In the genomic region with DNA sequence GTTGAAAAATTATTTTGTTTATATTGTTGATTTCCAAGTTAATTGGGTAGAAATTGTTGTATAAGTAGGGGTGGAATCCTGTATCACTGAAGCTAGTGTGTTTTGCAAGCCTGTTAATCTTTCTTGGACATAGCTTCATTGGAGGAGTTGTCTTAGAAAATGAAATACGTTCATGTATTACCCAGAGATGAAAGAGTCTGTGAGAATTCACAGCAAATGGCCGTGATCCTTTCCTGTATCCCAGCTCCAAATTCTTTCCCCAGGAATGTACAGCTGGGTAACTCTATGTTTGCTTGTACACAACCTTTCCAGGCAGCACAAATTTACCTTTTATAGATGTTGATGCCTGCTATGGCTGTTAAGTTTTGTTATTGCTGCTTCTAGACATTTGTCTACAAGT, we compare ENCODE assay signal across 2 cellular contexts.
TF ChIP-seq lines count a peak whose summit lies in the region.

No MANE protein-coding gene starts in this region.

TF ChIP-seq in A549, 52 proteins besides CTCF, POLR2A, EP300 and RAD21:
- TF ChIP-seq HMGXB4 (CRISPR knock-in tag; IDR thresholded peaks at IDR 0.05; ENCODE audit: borderline replicate concordance), result no peak
- TF ChIP-seq SREBF2 (IDR thresholded peaks at IDR 0.05), result no peak
- TF ChIP-seq ZNF302 (CRISPR knock-in tag; IDR thresholded peaks at IDR 0.05), result no peak
- no peak for TF ChIP-seq NPAS2 (CRISPR knock-in tag; IDR thresholded peaks at IDR 0.05; ENCODE audit: borderline replicate concordance)
- no peak for TF ChIP-seq BHLHE40 (IDR thresholded peaks at IDR 0.05; ENCODE audit: low read depth, low read length)
- no peak for TF ChIP-seq BCL3 (IDR thresholded peaks at IDR 0.05)
- no peak for TF ChIP-seq HOXB13 (CRISPR knock-in tag; IDR thresholded peaks at IDR 0.05; ENCODE audit: low read depth)
- TF ChIP-seq KDM5A (IDR thresholded peaks at IDR 0.05), result no peak

TF ChIP-seq in HCT116, 20 proteins besides CTCF, POLR2A, EP300 and RAD21:
- no peak for TF ChIP-seq SRF (IDR thresholded peaks at IDR 0.05; ENCODE audit: low read depth)
- no peak for TF ChIP-seq ZNF274 (IDR thresholded peaks at IDR 0.05; ENCODE audit: low read depth, low read length)
- TF ChIP-seq SP1 (IDR thresholded peaks at IDR 0.05; ENCODE audit: low read depth), result no peak
- no peak for TF ChIP-seq POLR2AphosphoS5 (IDR thresholded peaks at IDR 0.05; ENCODE audit: low read depth, low read length)
- no peak for TF ChIP-seq ATF3 (IDR thresholded peaks at IDR 0.05)
- no peak for TF ChIP-seq CEBPB (IDR thresholded peaks at IDR 0.05; ENCODE audit: low read depth)
- TF ChIP-seq SIN3A (IDR thresholded peaks at IDR 0.05; ENCODE audit: low read depth), result no peak
- TF ChIP-seq FOSL1 (IDR thresholded peaks at IDR 0.05; ENCODE audit: low read depth), result no peak
- TF ChIP-seq ZFX (IDR thresholded peaks at IDR 0.05), result no peak
- TF ChIP-seq ELF1 (IDR thresholded peaks at IDR 0.05; ENCODE audit: borderline replicate concordance, low read depth), result no peak
- no peak for TF ChIP-seq JUND (IDR thresholded peaks at IDR 0.05)
- no peak for TF ChIP-seq REST (IDR thresholded peaks at IDR 0.05; ENCODE audit: low read depth)
- TF ChIP-seq EGR1 (IDR thresholded peaks at IDR 0.05; ENCODE audit: low read depth), result no peak
- TF ChIP-seq YY1 (IDR thresholded peaks at IDR 0.05; ENCODE audit: extremely low read depth, insufficient replicate concordance, low read depth, low read length), result no peak
- TF ChIP-seq, protein P1, sequence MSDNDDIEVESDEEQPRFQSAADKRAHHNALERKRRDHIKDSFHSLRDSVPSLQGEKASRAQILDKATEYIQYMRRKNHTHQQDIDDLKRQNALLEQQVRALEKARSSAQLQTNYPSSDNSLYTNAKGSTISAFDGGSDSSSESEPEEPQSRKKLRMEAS (IDR thresholded peaks at IDR 0.05), result no peak
